ENCODE assay signal across 10 cellular contexts in the genomic region with DNA sequence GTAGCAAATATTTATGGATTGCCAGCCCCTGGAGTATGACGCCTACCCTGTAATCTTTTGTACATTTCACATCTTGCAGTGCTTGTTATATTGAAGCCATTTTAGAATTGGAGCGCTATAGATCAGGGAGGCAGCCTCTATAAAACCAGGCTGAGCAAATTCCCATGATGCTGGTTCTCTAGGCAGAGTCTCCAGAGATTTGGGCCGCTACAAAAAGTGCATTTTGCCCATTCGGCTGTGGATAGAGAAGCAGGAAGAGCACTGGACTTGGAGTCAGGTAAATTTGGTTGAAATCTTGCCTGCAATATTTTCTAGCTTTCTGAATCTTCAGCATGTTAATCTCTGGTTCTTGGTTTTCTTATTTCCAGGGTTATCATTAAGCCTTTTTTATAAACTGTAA.
DNase-seq lines count a peak whose midpoint lies in the region; ATAC-seq, FAIRE-seq and TF ChIP-seq lines count a peak whose summit lies in the region.
"Had no signal": no experiment of that assay in that cellular context is flagged by ENCODE, and none has a peak within 500 bp of the region (broad histone marks: within the 10 kb centered on the region; RNA-seq: fewer than 3 reads in every experiment).

No MANE protein-coding gene starts in this region.

- no peaks in the 10 kb centered on the region for H3K36me3 ChIP-seq in rectal smooth muscle tissue (ENCODE audit: control insufficient read depth, insufficient read depth, low read length)
- H3K36me3 ChIP-seq: gastroesophageal sphincter had no signal

- H3K27ac ChIP-seq in rectal smooth muscle tissue (ENCODE audit: low read depth, low read length) = no peak overlapping the region

- ATAC-seq in GM21367 (IDR thresholded peaks at IDR 0.05; ENCODE audit: unreplicated experiment) (no peak), HG02678 (IDR thresholded peaks at IDR 0.05; ENCODE audit: unreplicated experiment) (no peak)
- ATAC-seq: gastroesophageal sphincter had no signal

- no peak for DNase-seq in GM12865 (ENCODE audit: low read depth)
- peak; percentile 23 for DNase-seq in RKO (ENCODE audit: low spot score)
- no peak for DNase-seq in epithelial cell of esophagus (ENCODE audit: low read depth)
- DNase-seq in urothelium cell line (ENCODE audit: low spot score) = no peak
- no peak for DNase-seq in DMS 273 (lab: John Stamatoyannopoulos, UW; ENCODE audit: unreplicated experiment)
- DNase-seq: activated CD4-positive, CD25-positive, alpha-beta regulatory T cell treated with anti-CD3 and anti-CD28 coated beads, Interleukin-2, amount 50 U/mL, for 72 hours had no signal

- H3K4me1 ChIP-seq in rectal smooth muscle tissue (ENCODE audit: control insufficient read depth, insufficient read depth, low read length) = peaks cover 22% of the 10 kb centered on the region

- no peak overlapping the region for H3K9ac ChIP-seq in rectal smooth muscle tissue (ENCODE audit: low read length)

- no peak for FAIRE-seq in urothelium cell line (lab: Jason Lieb, UNC)

- H3K27me3 ChIP-seq in rectal smooth muscle tissue (ENCODE audit: control insufficient read depth, insufficient read depth, low read length) = no peaks in the 10 kb centered on the region
- H3K27me3 ChIP-seq: gastroesophageal sphincter had no signal

- TF ChIP-seq CTCF in GM12865 (IDR thresholded peaks at IDR 0.05; ENCODE audit: insufficient read depth, low read depth, low read length, missing control alignments) = no peak
- TF ChIP-seq CTCF in epithelial cell of esophagus (IDR thresholded peaks at IDR 0.05; ENCODE audit: insufficient read depth, low read depth, low read length, missing control alignments) = no peak

- H3K4me3 ChIP-seq in GM12865 (ENCODE audit: low read depth, low read length) (peak overlapping the region; percentile 96), epithelial cell of esophagus (ENCODE audit: low read length) (peak overlapping the region; percentile 97), rectal smooth muscle tissue (ENCODE audit: low read length) (peak overlapping the region; percentile 91)
